ENCODE assay signal across 20 cellular contexts in genomic region chr18:77455004-77455403, GRCh38.
DNase-seq lines count a peak whose midpoint lies in the region; FAIRE-seq and TF ChIP-seq lines count a peak whose summit lies in the region.
"Had no signal": no experiment of that assay in that cellular context is flagged by ENCODE, and none has a peak within 500 bp of the region (broad histone marks: within the 10 kb centered on the region; RNA-seq: fewer than 3 reads in every experiment).

No MANE protein-coding gene starts in this region.

- no peak overlapping the region for H3K23ac ChIP-seq in H1 (ENCODE audit: insufficient read length)

- H3K27me3 ChIP-seq in H1 (replicated peaks in 1 of 4; ENCODE audit: control insufficient read depth in 3 of 4, extremely low read depth in 1 of 4, insufficient read depth in 3 of 4, low read length in 3 of 4) (no peaks in the 10 kb centered on the region), suprapubic skin (peaks cover 3% of the 10 kb centered on the region)
- H3K27me3 ChIP-seq: BE2C, BLaER1 had no signal

- no peak overlapping the region for H2AFZ ChIP-seq in H1 (ENCODE audit: low read length)

- 0 out of 2 replicates have a peak overlapping the region, but pooled peaks have one; percentile 67 for H2AK5ac ChIP-seq in H1 (ENCODE audit: low read depth, low read length)

- H3K27ac ChIP-seq in HEK293 (ENCODE audit: extremely low read depth, low read depth, low read length) = no peak overlapping the region
- no peak overlapping the region for H3K27ac ChIP-seq in H1 (ENCODE audit: low read depth, low read length)
- H3K27ac ChIP-seq in suprapubic skin = no peak overlapping the region
- H3K27ac ChIP-seq: BLaER1 had no signal

- no peak overlapping the region for H3K18ac ChIP-seq in H1 (ENCODE audit: extremely low read depth, low read length)

- no peak for TF ChIP-seq EP300 in H1 (IDR thresholded peaks at IDR 0.05; ENCODE audit: borderline replicate concordance in 1 of 2, low read depth in 2 of 2, low read length in 2 of 2)
- no peak for TF ChIP-seq EP300 in suprapubic skin (IDR thresholded peaks at IDR 0.05)

- no peak overlapping the region for H2BK15ac ChIP-seq in H1 (ENCODE audit: low read length)

- H3K4me2 ChIP-seq in H1 (ENCODE audit: insufficient read depth in 1 of 2, low read depth in 2 of 2, low read length in 2 of 2) = no peak overlapping the region
- H3K4me2 ChIP-seq: BLaER1 had no signal

- no peak overlapping the region for H3K4ac ChIP-seq in H1 (replicated peaks; ENCODE audit: insufficient read length, low read depth, low read length)

- no peak overlapping the region for H2BK5ac ChIP-seq in H1 (ENCODE audit: low read depth, low read length)

- H4K5ac ChIP-seq in H1 (ENCODE audit: insufficient read length, low read depth, low read length) = no peak overlapping the region

- H2BK12ac ChIP-seq in H1 (ENCODE audit: low read depth, low read length) = no peak overlapping the region

- no peak for TF ChIP-seq RAD21 in H1 (IDR thresholded peaks at IDR 0.05 in 1 of 2, conservative IDR thresholded peaks at IDR 0.05 in 1 of 2; ENCODE audit: low read depth in 2 of 2, low read length in 2 of 2)

- no peaks in the 10 kb centered on the region for H3K79me2 ChIP-seq in H1 (ENCODE audit: control insufficient read depth in 1 of 2, insufficient read depth in 2 of 2, low read length in 2 of 2)

- H2BK120ac ChIP-seq in H1 (replicated peaks; ENCODE audit: low read depth, low read length) = no peak overlapping the region

- no peaks in the 10 kb centered on the region for H4K20me1 ChIP-seq in H1 (replicated peaks in 1 of 2; ENCODE audit: control insufficient read depth in 1 of 2, insufficient read depth in 2 of 2, low read length in 2 of 2)
- H4K20me1 ChIP-seq: BLaER1 had no signal

- H2BK20ac ChIP-seq in H1 (ENCODE audit: low read length) = no peak overlapping the region

- no peak overlapping the region for H4K8ac ChIP-seq in H1 (ENCODE audit: extremely low read depth, insufficient read depth, low read length)

- H3K9me3 ChIP-seq in HEK293 (ENCODE audit: control insufficient read depth, insufficient read depth, low read depth, low read length) = no peaks in the 10 kb centered on the region
- H3K9me3 ChIP-seq in H1 (ENCODE audit: insufficient read depth in 2 of 2, low read depth in 1 of 2, low read length in 1 of 2) = no peaks in the 10 kb centered on the region
- no peaks in the 10 kb centered on the region for H3K9me3 ChIP-seq in suprapubic skin
- H3K9me3 ChIP-seq: BE2C, BLaER1 had no signal

- TF ChIP-seq CTCF in D721Med (IDR thresholded peaks at IDR 0.05; ENCODE audit: insufficient read depth, missing control alignments) = no peak
- TF ChIP-seq CTCF in HEK293 (tag by site-specific recombination; IDR thresholded peaks at IDR 0.05) = no peak
- no peak for TF ChIP-seq CTCF in H1 (IDR thresholded peaks at IDR 0.05; ENCODE audit: control extremely low read depth in 1 of 3, insufficient read depth in 1 of 3, low read depth in 1 of 3, low read length in 3 of 3)
- TF ChIP-seq CTCF in suprapubic skin (IDR thresholded peaks at IDR 0.05) = no peak

- no peaks in the 10 kb centered on the region for H3K4me1 ChIP-seq in HEK293 (ENCODE audit: control insufficient read depth, insufficient read depth, low read length)
- peaks cover 0 to 3% (median 1%) of the 10 kb centered on the region in 4 experiments; a peak in 1 of 7 replicates for H3K4me1 ChIP-seq in H1 (replicated peaks in 1 of 4; ENCODE audit: control insufficient read depth in 3 of 4, insufficient read depth in 4 of 4, low read length in 3 of 4)
- H3K4me1 ChIP-seq in suprapubic skin = no peaks in the 10 kb centered on the region
- H3K4me1 ChIP-seq: BE2C, BLaER1 had no signal

- peak; percentile 99 for FAIRE-seq in D721Med (lab: Jason Lieb, UNC)
- no peak for FAIRE-seq in H1 (lab: Jason Lieb, UNC)
- FAIRE-seq: G401.6, GM12891, GM19239 had no signal

- H3K79me1 ChIP-seq in H1 (ENCODE audit: low read depth, low read length) = no peaks in the 10 kb centered on the region

- TF ChIP-seq POLR2A in H1 (IDR thresholded peaks at IDR 0.05; ENCODE audit: control extremely low read depth in 1 of 2, low read depth in 2 of 2, low read length in 2 of 2) = no peak
- no peak for TF ChIP-seq POLR2A in suprapubic skin (IDR thresholded peaks at IDR 0.05)

- H3K23me2 ChIP-seq in H1 (ENCODE audit: low read depth, low read length) = peaks cover 2% of the 10 kb centered on the region; the same call in 1 of the 2 replicates

- H3K36me3 ChIP-seq in HEK293 (ENCODE audit: control insufficient read depth in 2 of 2, insufficient read depth in 1 of 2, low read length in 2 of 2) (no peaks in the 10 kb centered on the region), H1 (ENCODE audit: control insufficient read depth in 2 of 4, insufficient read depth in 4 of 4, low read length in 3 of 4) (no peaks in the 10 kb centered on the region), suprapubic skin (no peaks in the 10 kb centered on the region)
- H3K36me3 ChIP-seq: BE2C, BLaER1 had no signal

- H3K4me3 ChIP-seq in HEK293 (ENCODE audit: low read depth, low read length) (no peak overlapping the region), H1 (ENCODE audit: extremely low read depth in 1 of 4, insufficient read depth in 2 of 4, low read depth in 3 of 4, low read length in 4 of 4) (no peak overlapping the region), suprapubic skin (no peak overlapping the region)
- H3K4me3 ChIP-seq: BLaER1 had no signal

- H3K14ac ChIP-seq in H1 (ENCODE audit: insufficient read length) = no peak overlapping the region

- DNase-seq in D721Med (ENCODE audit: insufficient read length, low spot score) (no peak), H1 (ENCODE audit: low read depth in 1 of 2, low spot score in 2 of 2) (no peak), suprapubic skin (ENCODE audit: low spot score in 2 of 2) (no peak), NCI-H1436 treated with DMSO at 0.1 percent for 48 hours (lab: John Stamatoyannopoulos, UW) (no peak), NCI-H2171 treated with DMSO at 0.1 percent for 48 hours (lab: John Stamatoyannopoulos, UW) (no peak)
- DNase-seq: 8988T; ACHN; BE2C; C1 segment of cervical spinal cord; CD4-positive, alpha-beta memory T cell; CD4-positive, CD25-positive, alpha-beta regulatory T cell; CD8-positive, alpha-beta memory T cell; COR-L47; DMS79 treated with DMSO at 0.1 percent for 48 hours; GF-D8 had no signal

- WGBS in H1 (ENCODE audit: extremely low coverage in 1 of 2, insufficient coverage in 1 of 2, insufficient read length in 1 of 2, insufficient replicate concordance in 2 of 2, low coverage in 1 of 2, low lambda C conversion rate in 2 of 2, missing lambda C conversion rate in 1 of 2), 2 experiments = 98% methylated on average over 2 of the region's 2 CpGs; no CpG with 5 or more reads in 1 of the 2 experiments
- 95% methylated on average over 2 of the region's 2 CpGs for WGBS in suprapubic skin

- POLR2A ChIA-PET in HEK293 (lab: Yijun Ruan, JAX) = no interaction called here
- POLR2A ChIA-PET in H1 (lab: Charles Lee; ENCODE audit: partially characterized antibody) = no interaction called here

- no peak overlapping the region for H4K91ac ChIP-seq in H1 (replicated peaks; ENCODE audit: insufficient read length, low read length)

- no peak overlapping the region for H3K56ac ChIP-seq in H1 (replicated peaks; ENCODE audit: insufficient read length, low read depth, low read length)

- no peak overlapping the region for H3K9ac ChIP-seq in H1 (replicated peaks in 1 of 4; ENCODE audit: extremely low read depth in 1 of 4, low read depth in 3 of 4, low read length in 3 of 4)
- H3K9ac ChIP-seq: BLaER1 had no signal

- CTCF ChIA-PET in HEK293 (lab: Yijun Ruan, JAX) = no interaction called here
- CTCF ChIA-PET in H1 (lab: Charles Lee; ENCODE audit: partially characterized antibody) = no interaction called here

TF ChIP-seq in HEK293, 187 proteins besides CTCF, POLR2A, EP300 and RAD21:
- TF ChIP-seq GLIS2 (tag by site-specific recombination; IDR thresholded peaks at IDR 0.05) = no peak
- no peak for TF ChIP-seq ZNF266 (tag by site-specific recombination; IDR thresholded peaks at IDR 0.05; ENCODE audit: low read depth)
- peak; percentile 81 for TF ChIP-seq ZNF513 (tag by site-specific recombination; IDR thresholded peaks at IDR 0.05)
- TF ChIP-seq ZNF571 (tag by site-specific recombination; IDR thresholded peaks at IDR 0.05) = no peak
- no peak for TF ChIP-seq ZSCAN30 (tag by site-specific recombination; IDR thresholded peaks at IDR 0.05)
- no peak for TF ChIP-seq ZNF473 (tag by site-specific recombination; IDR thresholded peaks at IDR 0.05)

TF ChIP-seq in H1, 55 proteins besides CTCF, POLR2A, EP300 and RAD21:
- TF ChIP-seq ATF3 (IDR thresholded peaks at IDR 0.05; ENCODE audit: insufficient read depth, low read depth, low read length) (no peak), ATF2 (IDR thresholded peaks at IDR 0.05; ENCODE audit: low read length) (no peak), EGR1 (IDR thresholded peaks at IDR 0.05; ENCODE audit: borderline replicate concordance, low read depth, low read length) (no peak), HDAC2 (IDR thresholded peaks at IDR 0.05; ENCODE audit: borderline replicate concordance in 1 of 2, low read depth in 2 of 2, low read length in 2 of 2) (no peak), RBBP5 (IDR thresholded peaks at IDR 0.05; ENCODE audit: borderline replicate concordance, low read depth, low read length) (no peak)
